23 cellular contexts compared by ENCODE assay signal in the genomic region with DNA sequence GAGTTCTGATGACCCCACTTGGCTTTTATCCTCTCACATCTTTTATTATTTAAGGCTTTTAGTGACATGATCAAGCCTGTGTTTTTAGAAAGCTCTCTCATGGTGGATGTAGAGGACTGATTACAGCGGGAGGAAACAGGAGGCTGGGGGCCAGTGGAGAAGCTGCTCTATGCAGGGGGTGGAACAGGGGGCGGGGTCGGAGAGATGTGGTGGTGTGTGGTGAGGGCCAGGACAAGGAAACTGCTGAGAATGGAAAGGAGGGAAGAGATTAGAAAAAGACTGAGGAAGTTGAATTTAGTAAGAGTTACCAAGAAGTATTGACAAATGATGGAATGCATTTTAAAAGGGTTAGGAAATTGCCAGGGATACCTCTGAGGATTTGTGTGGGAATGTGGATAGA.
"Had no signal": no experiment of that assay in that cellular context is flagged by ENCODE, and none has a peak within 500 bp of the region (broad histone marks: within the 10 kb centered on the region; RNA-seq: fewer than 3 reads in every experiment).

No MANE protein-coding gene starts in this region.

- H3K27ac ChIP-seq: SJSA1, SK-N-MC had no signal

- H3K9me3 ChIP-seq: SJSA1 had no signal

- H3K4me3 ChIP-seq: SJSA1, SK-N-MC had no signal

- FAIRE-seq: RCC 7860 had no signal

- H3K4me1 ChIP-seq: SJSA1 had no signal

- H3K36me3 ChIP-seq: SJSA1 had no signal

- H3K27me3 ChIP-seq: SJSA1 had no signal

- DNase-seq: KBM-7, MV-4-11, NCI-H1048, NCI-H1105, NCI-H1417 treated with DMSO at 0.1 percent for 48 hours, NCI-H146, NCI-H1694 treated with DMSO at 0.1 percent for 48 hours, NCI-H1930, NCI-H2081, NCI-H2107, NCI-H2171 treated with DMSO at 0.1 percent for 48 hours, NCI-H345, NCI-H446 treated with DMSO at 0.1 percent for 48 hours, NCI-H510A treated with DMSO at 0.1 percent for 48 hours, NCI-H526, NCI-H82, Right ventricle myocardium superior, RPMI8226, SIG-M5, SW 1271 had no signal
